ENCODE assay signal across 10 cellular contexts in genomic region chr1:39498096-39498710, GRCh38. TPM values are rescaled to one million over a fixed set of nuclear protein-coding genes. Genes with fewer than 3 reads are reported as not detected.
A peak's percentile ranks its signal among the peaks of the same experiment; 100 is the strongest.
DNase-seq lines count a peak whose midpoint lies in the region; FAIRE-seq and TF ChIP-seq lines count a peak whose summit lies in the region.
"Not testable (repeated sequence)": the region's sequence is repeated elsewhere in the genome, so short reads cannot be mapped to it uniquely, and the experiment has no call there.
"Had no signal": no experiment of that assay in that cellular context is flagged by ENCODE, and none has a peak within 500 bp of the region (broad histone marks: within the 10 kb centered on the region; RNA-seq: fewer than 3 reads in every experiment).

No MANE protein-coding gene starts in this region.

- H3K18ac ChIP-seq in mesenchymal stem cell (ENCODE audit: low read depth in 1 of 2, low read length in 2 of 2): not testable (repeated sequence)

- H2BK15ac ChIP-seq in mesenchymal stem cell (ENCODE audit: low read depth, poor library complexity, severe bottlenecking): not testable (repeated sequence)

- 65% methylated on average over 7 of the region's 9 CpGs for WGBS in esophagus muscularis mucosa
- whole genome bisulfite sequencing in mesenchymal stem cell: 84% methylated on average over 3 of the region's 9 CpGs
- 18 to 27% (median 18%) methylated on average over 9 of the region's 9 CpGs for WGBS in ovary, 3 donors
- WGBS in testis, 2 donors: 43 to 76% methylated on average over 4 to 9 of the region's 9 CpGs

- DNase-seq in EH (ENCODE audit: low read depth) (peak; percentile 53), kidney (peak; percentile 71), mesenchymal stem cell (peak; percentile 51), ovary (peak; percentile 56 to 63 (median 61)), testis (peak; percentile 54)
- DNase-seq in astrocyte (ENCODE audit: low read depth); esophagus muscularis mucosa (ENCODE audit: extremely low spot score): not testable (repeated sequence)

- H3K9me3 Mint-ChIP-seq in astrocyte (ENCODE audit: unreplicated experiment): not testable (repeated sequence)

- H4K8ac ChIP-seq in mesenchymal stem cell (ENCODE audit: low read length): not testable (repeated sequence)

- not testable (repeated sequence) for H2AFZ ChIP-seq in astrocyte (ENCODE audit: low read depth, low read length); mesenchymal stem cell (ENCODE audit: low read depth, low read length)

- H2BK5ac ChIP-seq in mesenchymal stem cell (ENCODE audit: low read depth, low read length, poor library complexity, severe bottlenecking): not testable (repeated sequence)

- H3K4me3 Mint-ChIP-seq in astrocyte (ENCODE audit: unreplicated experiment): not testable (repeated sequence)

- not testable (repeated sequence) for H4K91ac ChIP-seq in mesenchymal stem cell (ENCODE audit: low read length)

- not testable (repeated sequence) for TF ChIP-seq CTCF in astrocyte (IDR thresholded peaks at IDR 0.05; ENCODE audit: insufficient read depth, low read depth, low read length); esophagus muscularis mucosa (IDR thresholded peaks at IDR 0.05); kidney (IDR thresholded peaks at IDR 0.05; ENCODE audit: borderline replicate concordance, extremely low read depth, insufficient read depth); ovary (IDR thresholded peaks at IDR 0.05); testis (IDR thresholded peaks at IDR 0.05)

- intact Hi-C loops in esophagus muscularis mucosa (cut with DNase I); kidney (cut with DNase I); ovary (cut with DNase I); testis (cut with DNase I; ENCODE audit: low total_unique reads): not testable (repeated sequence)

- not testable (repeated sequence) for H3K4me3 ChIP-seq in astrocyte (ENCODE audit: insufficient read depth, low read depth, low read length); esophagus muscularis mucosa; kidney (ENCODE audit: low read length in 2 of 2); mesenchymal stem cell (ENCODE audit: insufficient read depth in 1 of 2, low read depth in 1 of 2, low read length in 2 of 2); ovary; testis

- FAIRE-seq in astrocyte (lab: Jason Lieb, UNC): peak; percentile 39
- not testable (repeated sequence) for FAIRE-seq in kidney (lab: Jason Lieb, UNC)

- not testable (repeated sequence) for H3K23ac ChIP-seq in mesenchymal stem cell (ENCODE audit: low read length in 2 of 2)

- H3K79me2 ChIP-seq in astrocyte (ENCODE audit: insufficient read depth, low read length): not testable (repeated sequence)

- not testable (repeated sequence) for H2BK12ac ChIP-seq in mesenchymal stem cell (ENCODE audit: low read length in 2 of 2)

- not testable (repeated sequence) for H3K27me3 ChIP-seq in astrocyte (ENCODE audit: insufficient read depth, low read length); ovary; testis
- peaks cover 0 to 29% (median 0%) of the 10 kb centered on the region in 4 donors for H3K27me3 ChIP-seq in esophagus muscularis mucosa
- peaks cover 7 to 24% of the 10 kb centered on the region in 2 experiments for H3K27me3 ChIP-seq in mesenchymal stem cell (ENCODE audit: control insufficient read depth in 1 of 2, insufficient read depth in 1 of 2, low read length in 2 of 2)

- not testable (repeated sequence) for H3K79me1 ChIP-seq in mesenchymal stem cell (replicated peaks; ENCODE audit: low read length, poor library complexity, severe bottlenecking)

- H2AK5ac ChIP-seq in mesenchymal stem cell (ENCODE audit: low read length, severe bottlenecking): not testable (repeated sequence)

- peaks cover 19% of the 10 kb centered on the region for H3K27me3 Mint-ChIP-seq in astrocyte (ENCODE audit: low read depth, unreplicated experiment)

- not testable (repeated sequence) for H3K4me2 ChIP-seq in astrocyte (ENCODE audit: low read length); mesenchymal stem cell (ENCODE audit: low read length, poor library complexity, severe bottlenecking)

- H3K9ac ChIP-seq in astrocyte (ENCODE audit: low read length); kidney (ENCODE audit: low read length in 2 of 2); mesenchymal stem cell (ENCODE audit: low read length): not testable (repeated sequence)

- H3K36me3 Mint-ChIP-seq in astrocyte (ENCODE audit: low read depth, unreplicated experiment): not testable (repeated sequence)

- H3K27ac ChIP-seq in astrocyte (ENCODE audit: low read depth, low read length); kidney (ENCODE audit: low read depth in 2 of 2, low read length in 2 of 2); mesenchymal stem cell (ENCODE audit: low read length, poor library complexity, severe bottlenecking): not testable (repeated sequence)
- H3K27ac ChIP-seq in esophagus muscularis mucosa (replicated peaks in 1 of 4) (peak overlapping the region in 3 of 4 donors; percentile 23 to 39 (median 31)), ovary (peak overlapping the region; percentile 27 to 41), testis (peak overlapping the region in 1 of 2 donors; percentile 80)

- H3K27ac Mint-ChIP-seq in astrocyte (ENCODE audit: unreplicated experiment): peak overlapping the region; percentile 77

- TF ChIP-seq POLR2A in esophagus muscularis mucosa (IDR thresholded peaks at IDR 0.05; ENCODE audit: low read depth); ovary (IDR thresholded peaks at IDR 0.05); testis (IDR thresholded peaks at IDR 0.05): not testable (repeated sequence)

- not testable (repeated sequence) for H3K4ac ChIP-seq in mesenchymal stem cell (ENCODE audit: low read depth in 1 of 2, low read length in 2 of 2)

- H2BK120ac ChIP-seq in mesenchymal stem cell (ENCODE audit: low read depth, low read length): not testable (repeated sequence)

- H3K9me3 ChIP-seq in astrocyte (ENCODE audit: insufficient read depth, low read depth, low read length); esophagus muscularis mucosa; kidney (ENCODE audit: control insufficient read depth in 1 of 2, low read length in 2 of 2); mesenchymal stem cell (ENCODE audit: control insufficient read depth, low read length); ovary; testis: not testable (repeated sequence)

- not testable (repeated sequence) for H3K4me1 ChIP-seq in astrocyte (ENCODE audit: insufficient read depth, low read length); kidney (ENCODE audit: control insufficient read depth in 1 of 2, insufficient read depth in 1 of 2, low read depth in 1 of 2, low read length in 2 of 2); mesenchymal stem cell (ENCODE audit: control insufficient read depth, insufficient read depth, low read depth, low read length)
- H3K4me1 ChIP-seq in esophagus muscularis mucosa (peaks cover 7 to 27% (median 8%) of the 10 kb centered on the region in 4 donors), ovary (ENCODE audit: insufficient read depth) (peaks cover 16% of the 10 kb centered on the region), testis (peaks cover 13% of the 10 kb centered on the region)

- peaks cover 13% of the 10 kb centered on the region for H3K4me1 Mint-ChIP-seq in astrocyte (ENCODE audit: low read depth, unreplicated experiment)

- TF ChIP-seq EP300 in esophagus muscularis mucosa (IDR thresholded peaks at IDR 0.05); ovary (IDR thresholded peaks at IDR 0.05): not testable (repeated sequence)

- not testable (repeated sequence) for H3K36me3 ChIP-seq in astrocyte (ENCODE audit: insufficient read depth, low read length); esophagus muscularis mucosa; kidney (ENCODE audit: control insufficient read depth in 1 of 2, insufficient read depth in 2 of 2, low read length in 2 of 2); mesenchymal stem cell (ENCODE audit: control insufficient read depth in 1 of 2, insufficient read depth in 2 of 2, low read depth in 1 of 2, low read length in 2 of 2); ovary; testis (ENCODE audit: low read depth, missing control alignments)

- H4K20me1 ChIP-seq in astrocyte (ENCODE audit: insufficient read depth, low read length): not testable (repeated sequence)

- H3K14ac ChIP-seq in mesenchymal stem cell (ENCODE audit: low read length in 2 of 2): peak overlapping the region in 1 of 2 experiments; percentile 15

RNA-seq across cellular contexts. Expression of gene BMP8A, which starts 6.8 kb away (rescaled TPM):
- total RNA-seq in astrocyte (0.34 and 0.84 TPM in 2 replicates), esophagus muscularis mucosa (1 to 10 TPM in 3 of 4 donors, under 1 TPM in 1; 0.99 to 3.0 (median 2.2) TPM), kidney (1.2 TPM), ovary (10 to 100 TPM in 2 of 7 donors, 1 to 10 TPM in 5; 1.4 to 11.0 (median 6.9) TPM), testis (10 to 100 TPM in 1 of 2 donors, 1 to 10 TPM in 1; 5.6 to 15.0 TPM)
- polyA plus RNA-seq in kidney (ENCODE audit: insufficient read depth, low read depth, low replicate concordance) (not detected), ovary (1 to 10 TPM in 1 of 2 donors, not detected in 1; 1.2 TPM), testis (ENCODE audit: insufficient read depth, low read depth, low replicate concordance) (4.3 TPM)
- polyA plus RNA-seq in mesenchymal stem cell (2013, experiment 1 of 2): not detected
- not detected for polyA plus RNA-seq in mesenchymal stem cell (2013, experiment 2 of 2)
- total RNA-seq: CD4-positive, alpha-beta memory T cell; Daoy; HFFc6 had no signal
- polyA plus RNA-seq: CD4-positive, alpha-beta memory T cell had no signal
